Comparison of ENCODE assay signal across 16 cellular contexts in genomic region chr15:63973212-63974009, GRCh38.
DNase-seq lines count a peak whose midpoint lies in the region; ATAC-seq and TF ChIP-seq lines count a peak whose summit lies in the region.
"Had no signal": no experiment of that assay in that cellular context is flagged by ENCODE, and none has a peak within 500 bp of the region (broad histone marks: within the 10 kb centered on the region; RNA-seq: fewer than 3 reads in every experiment).

No MANE protein-coding gene starts in this region.

- peak; percentile 38 for DNase-seq in AG08396 (ENCODE audit: low spot score)
- peak; percentile 35 for DNase-seq in HS-5 (ENCODE audit: low read depth)
- peak; percentile 47 for DNase-seq in choroid plexus epithelial cell (ENCODE audit: low read depth)
- peak; percentile 20 for DNase-seq in non-pigmented ciliary epithelial cell (ENCODE audit: low read depth)
- no peak for DNase-seq in COLO829 (ENCODE audit: low spot score)
- DNase-seq: CD4-positive, CD25-positive, alpha-beta regulatory T cell; GF-D8; kidney glomerular epithelial cell; natural killer cell; NCI-H1436 treated with DMSO at 0.1 percent for 48 hours; NCI-H748 treated with DMSO at 0.1 percent for 48 hours; SJCRH30 had no signal

- ATAC-seq in GM21723 (IDR thresholded peaks at IDR 0.05; ENCODE audit: unreplicated experiment) (no peak), GM18505 (IDR thresholded peaks at IDR 0.05; ENCODE audit: unreplicated experiment) (no peak), GM19455 (IDR thresholded peaks at IDR 0.05; ENCODE audit: unreplicated experiment) (no peak)
- ATAC-seq: natural killer cell had no signal

- no peak overlapping the region for H3K4me3 ChIP-seq in choroid plexus epithelial cell (ENCODE audit: low read depth, low read length)
- H3K4me3 ChIP-seq: esophagus muscularis mucosa, SJCRH30 had no signal

- no peak for TF ChIP-seq POLR2A in GM18505 (IDR thresholded peaks at IDR 0.05; ENCODE audit: borderline replicate concordance, extremely low read depth, insufficient read depth, insufficient read length)

- no peak for TF ChIP-seq CTCF in choroid plexus epithelial cell (conservative IDR thresholded peaks at IDR 0.05; ENCODE audit: low read depth, low read length)
